In the genomic region with DNA sequence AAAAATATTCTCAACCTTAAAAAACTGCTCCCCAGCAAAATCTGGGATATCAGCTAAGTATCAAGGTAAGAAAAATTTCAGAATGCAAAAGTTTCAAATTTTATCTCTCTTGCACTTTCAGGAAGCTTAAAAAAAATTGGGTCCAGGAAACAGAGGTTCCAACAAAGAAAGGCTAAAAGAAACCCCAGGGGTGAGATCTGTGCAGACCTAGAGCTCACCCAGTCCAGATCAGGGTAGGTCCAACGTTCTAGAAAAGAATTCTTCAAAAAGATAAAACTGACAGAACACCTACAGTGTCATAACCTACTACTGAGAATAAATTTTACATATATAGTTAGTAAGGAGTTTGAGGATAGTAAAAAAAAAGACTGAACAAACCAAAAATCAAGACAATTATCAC, we compare ENCODE assay signal across 10 cellular contexts. TPM values are rescaled to one million over a fixed set of nuclear protein-coding genes. Genes with fewer than 3 reads are reported as not detected.
DNase-seq lines count a peak whose midpoint lies in the region; ATAC-seq, FAIRE-seq and TF ChIP-seq lines count a peak whose summit lies in the region.
"Had no signal": no experiment of that assay in that cellular context is flagged by ENCODE, and none has a peak within 500 bp of the region (broad histone marks: within the 10 kb centered on the region; RNA-seq: fewer than 3 reads in every experiment).

No MANE protein-coding gene starts in this region.

- intact Hi-C loops in colonic mucosa (cut with DNase I) (no loop called here), psoas muscle (cut with DNase I) (no loop called here)

- no peak overlapping the region for H3K4me3 ChIP-seq in colonic mucosa
- H3K4me3 ChIP-seq in psoas muscle: no peak overlapping the region

- H3K27ac ChIP-seq in colonic mucosa (peak overlapping the region; percentile 56), psoas muscle (peak overlapping the region; percentile 54)
- H3K27ac ChIP-seq: parathyroid adenoma had no signal

- H3K36me3 ChIP-seq in colonic mucosa (no peaks in the 10 kb centered on the region), psoas muscle (ENCODE audit: insufficient read depth in 1 of 2, low read depth in 1 of 2) (no peaks in the 10 kb centered on the region)

- 10 to 27% (median 11%) methylated on average over 1 of the region's 1 CpG for WGBS in psoas muscle, 3 donors

- H3K27me3 ChIP-seq in colonic mucosa (no peaks in the 10 kb centered on the region), psoas muscle (ENCODE audit: insufficient read depth in 3 of 3, low read length in 2 of 3) (no peaks in the 10 kb centered on the region)

- H3K9ac ChIP-seq in colonic mucosa (ENCODE audit: low read depth in 2 of 2, low read length in 2 of 2): no peak overlapping the region
- H3K9ac ChIP-seq: parathyroid adenoma had no signal

- no peak for TF ChIP-seq POLR2A in GM12891 (IDR thresholded peaks at IDR 0.05; ENCODE audit: low read depth, low read length)

- H3K9me3 ChIP-seq in colonic mucosa: no peaks in the 10 kb centered on the region
- H3K9me3 ChIP-seq in psoas muscle: no peaks in the 10 kb centered on the region

- H3K4me1 ChIP-seq in colonic mucosa (peaks cover 9% of the 10 kb centered on the region), psoas muscle (peaks cover 32% of the 10 kb centered on the region)
- H3K4me1 ChIP-seq: parathyroid adenoma had no signal

- FAIRE-seq in GM12891 (lab: Jason Lieb, UNC) (no peak), frontal cortex (lab: Jason Lieb, UNC) (no peak)

- DNase-seq in GM12891 (ENCODE audit: insufficient read length, low spot score) (no peak), OCI-M1 (lab: John Stamatoyannopoulos, UW) (peak; percentile 45), colonic mucosa (no peak), psoas muscle (no peak), NCI-H526 (lab: John Stamatoyannopoulos, UW) (no peak), frontal cortex (ENCODE audit: low spot score in 2 of 2) (no peak), hepatic stellate cell (ENCODE audit: low spot score) (no peak)
- DNase-seq: GF-D8 had no signal

- ATAC-seq in psoas muscle (no peak), GM18873 (IDR thresholded peaks at IDR 0.05; ENCODE audit: low FRiP score, unreplicated experiment) (no peak)

- TF ChIP-seq CTCF in colonic mucosa (IDR thresholded peaks at IDR 0.05): no peak
- no peak for TF ChIP-seq CTCF in psoas muscle (IDR thresholded peaks at IDR 0.05)

TF ChIP-seq in GM12891, 5 proteins besides CTCF, POLR2A, EP300 and RAD21:
- TF ChIP-seq POU2F2 (IDR thresholded peaks at IDR 0.05; ENCODE audit: low read depth, low read length) (no peak), PAX5 (IDR thresholded peaks at IDR 0.05; ENCODE audit: insufficient read depth, low read length, severe bottlenecking) (no peak), POLR2AphosphoS5 (IDR thresholded peaks at IDR 0.05; ENCODE audit: low read depth, low read length) (0 out of 2 replicates have a peak, but pooled peaks have one; percentile 3), TAF1 (IDR thresholded peaks at IDR 0.05; ENCODE audit: low read depth, low read length) (no peak)

RNA-seq across cellular contexts. Expression of a gene that starts 23.5 kb away (rescaled TPM):
- 57.1 TPM for polyA plus RNA-seq in GM12891 (2012; ENCODE audit: low read depth, missing spikeins)
- total RNA-seq in colonic mucosa (10 to 100 TPM; 48.5 to 57.6 TPM), psoas muscle (100 to 1,000 TPM; 129 to 191 (median 176) TPM), frontal cortex (21.2 TPM)
- 100 to 1,000 TPM in 2 of 3 donors, 10 to 100 TPM in 1; 89.4 to 312 (median 131) TPM for polyA plus RNA-seq in psoas muscle
